In the genomic region with DNA sequence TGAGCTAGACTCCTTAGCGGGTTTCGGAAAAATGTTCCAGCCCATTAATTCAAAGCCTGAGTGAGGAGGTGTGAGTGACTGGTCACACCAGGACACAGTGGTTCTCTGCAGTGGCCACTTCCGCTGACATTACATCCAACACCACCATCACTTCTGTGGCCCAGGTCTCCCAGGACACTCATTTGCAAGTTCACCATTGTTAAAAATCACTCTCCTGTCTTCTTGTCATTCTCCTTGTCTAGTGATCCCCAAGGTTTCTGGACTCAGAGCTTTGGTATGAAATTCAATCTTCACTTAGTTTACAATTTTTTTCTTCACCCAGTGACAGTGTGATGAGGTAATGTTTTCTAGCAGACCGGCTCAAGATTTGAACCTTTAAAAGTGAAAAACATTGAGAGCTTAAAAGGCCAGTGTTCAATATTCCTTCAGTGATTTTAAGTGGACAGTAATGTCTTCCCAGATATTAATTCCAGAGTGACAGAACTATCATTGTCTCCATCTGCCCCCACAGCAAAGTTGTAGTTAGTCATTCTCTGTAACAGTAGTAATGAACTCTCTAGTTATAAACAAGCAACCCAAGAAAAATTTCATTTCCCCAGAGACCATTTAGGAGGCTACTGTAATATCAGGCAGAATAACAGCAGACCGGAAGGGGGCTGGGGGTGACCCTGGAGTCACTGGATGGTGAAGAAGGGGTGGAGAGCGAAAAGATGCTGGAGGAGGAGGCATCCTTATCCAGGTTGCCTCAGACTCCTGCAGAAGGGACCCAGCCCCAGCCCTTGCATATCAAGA, we compare ENCODE assay signal across 14 cellular contexts.
DNase-seq lines count a peak whose midpoint lies in the region; ATAC-seq lines count a peak whose summit lies in the region.
"Had no signal": no experiment of that assay in that cellular context is flagged by ENCODE, and none has a peak within 500 bp of the region (broad histone marks: within the 10 kb centered on the region; RNA-seq: fewer than 3 reads in every experiment).

No MANE protein-coding gene starts in this region.

- ATAC-seq in aorta (ENCODE audit: low FRiP score), result peak; percentile 27
- ATAC-seq: activated CD8-positive, alpha-beta memory T cell treated with anti-CD3 and anti-CD28 coated beads, Interleukin-2, amount 10 ng/mL, durations not matched to agents 7 days and 5 days; GM23338 had no signal

- no peak overlapping the region for H3K4me3 ChIP-seq in aorta (ENCODE audit: low read length in 2 of 2)
- H3K4me3 ChIP-seq: GM23338 had no signal

- H3K36me3 ChIP-seq in aorta (ENCODE audit: control insufficient read depth in 1 of 2, insufficient read depth in 2 of 2, low read length in 1 of 2), result no peaks in the 10 kb centered on the region

- WGBS in aorta, 2 donors, result 74 to 77% methylated on average over 6 of the region's 6 CpGs

- no peaks in the 10 kb centered on the region for H3K9me3 ChIP-seq in aorta (ENCODE audit: control insufficient read depth, low read length)

- H3K4me1 ChIP-seq in aorta (ENCODE audit: control insufficient read depth in 1 of 2, insufficient read depth in 2 of 2, low read length in 2 of 2), result peaks cover 9 to 11% of the 10 kb centered on the region in 2 donors

- peak; percentile 64 for DNase-seq in NCI-H2171 treated with DMSO at 0.1 percent for 48 hours (lab: John Stamatoyannopoulos, UW)
- DNase-seq in NCI-H2171 (lab: John Stamatoyannopoulos, UW), result no peak
- peak; percentile 68 for DNase-seq in dedifferentiated amniotic fluid mesenchymal stem cell (ENCODE audit: extremely low spot score)
- peak; percentile 51 for DNase-seq in kidney tubule cell (ENCODE audit: low spot score)
- no peak for DNase-seq in aorta
- DNase-seq in NCI-H1092 (lab: John Stamatoyannopoulos, UW), result no peak
- DNase-seq in SIG-M5 (lab: John Stamatoyannopoulos, UW), result no peak
- no peak for DNase-seq in NCI-H2196 (lab: John Stamatoyannopoulos, UW; ENCODE audit: unreplicated experiment)
- DNase-seq: 8988T; activated CD8-positive, alpha-beta memory T cell treated with anti-CD3 and anti-CD28 coated beads, Interleukin-2, amount 10 ng/mL, durations not matched to agents 7 days and 5 days; activated naive CD8-positive, alpha-beta T cell treated with anti-CD3 and anti-CD28 coated beads for 36 hours; Calu3; effector memory CD4-positive, alpha-beta T cell had no signal

- H3K27me3 ChIP-seq in aorta (ENCODE audit: control insufficient read depth in 1 of 2, insufficient read depth in 2 of 2, low read length in 1 of 2), result no peaks in the 10 kb centered on the region

- intact Hi-C loops in aorta (cut with DNase I), result loop anchor here in 1 of 2 donors (5.0 kb wide), 2 partner anchors 45 to 210 kb away; a partner anchor contains a TSS

- peak overlapping the region in 1 of 2 donors; percentile 58 for H3K27ac ChIP-seq in aorta (ENCODE audit: low read depth in 1 of 2, low read length in 2 of 2)

Comparison
In these comparisons a context has a peak if more than half of its experiments do, and no peak if none do; other contexts are left out.
1. DNase-seq: peak in NCI-H2171 treated with DMSO at 0.1 percent for 48 hours (single experiment), dedifferentiated amniotic fluid mesenchymal stem cell (single experiment) and kidney tubule cell (single experiment); none in NCI-H2171 (single experiment), aorta (0 of 2), NCI-H1092 (single experiment), SIG-M5 (single experiment) and NCI-H2196 (single experiment).